In genomic region chr17:8685396-8685795, GRCh38 we compare ENCODE assay signal across 1 cellular context.
TF ChIP-seq lines count a peak whose summit lies in the region.

No MANE protein-coding gene starts in this region.

TF ChIP-seq in H1, 55 proteins besides CTCF, POLR2A, EP300 and RAD21:
- TF ChIP-seq SIRT6 (IDR thresholded peaks at IDR 0.05; ENCODE audit: low read length) (no peak), RNF2 (IDR thresholded peaks at IDR 0.05; ENCODE audit: borderline replicate concordance, low read depth, low read length, missing control alignments, poor library complexity, severe bottlenecking) (no peak), CBX8 (IDR thresholded peaks at IDR 0.05; ENCODE audit: borderline replicate concordance, low read depth, low read length) (no peak), NANOG (IDR thresholded peaks at IDR 0.05; ENCODE audit: insufficient read depth, low read depth, low read length, poor library complexity, severe bottlenecking) (no peak), ASH2L (IDR thresholded peaks at IDR 0.05; ENCODE audit: low read length) (no peak), RXRA (IDR thresholded peaks at IDR 0.05; ENCODE audit: insufficient read depth, low read depth, low read length) (no peak), SP1 (IDR thresholded peaks at IDR 0.05; ENCODE audit: low read depth, low read length) (no peak), NRF1 (IDR thresholded peaks at IDR 0.05; ENCODE audit: low read depth, low read length) (no peak), TCF12 (IDR thresholded peaks at IDR 0.05; ENCODE audit: low read depth, low read length) (no peak), SP4 (IDR thresholded peaks at IDR 0.05; ENCODE audit: low read length) (no peak), CHD1 (IDR thresholded peaks at IDR 0.05; ENCODE audit: low read depth, low read length) (no peak), SP2 (IDR thresholded peaks at IDR 0.05; ENCODE audit: low read length) (no peak), ZNF274 (IDR thresholded peaks at IDR 0.05; ENCODE audit: borderline replicate concordance, extremely low read depth, low read length) (no peak), SIN3A (conservative IDR thresholded peaks at IDR 0.05 in 1 of 2, IDR thresholded peaks at IDR 0.05 in 1 of 2; ENCODE audit: low read depth in 1 of 2, low read length in 2 of 2) (no peak), FOSL1 (IDR thresholded peaks at IDR 0.05; ENCODE audit: insufficient read depth, low read depth, low read length) (no peak), EZH2 (IDR thresholded peaks at IDR 0.05; ENCODE audit: low read depth, low read length, severe bottlenecking) (no peak), TAF1 (IDR thresholded peaks at IDR 0.05; ENCODE audit: low read depth, low read length) (no peak)
- TF ChIP-seq, protein P1, sequence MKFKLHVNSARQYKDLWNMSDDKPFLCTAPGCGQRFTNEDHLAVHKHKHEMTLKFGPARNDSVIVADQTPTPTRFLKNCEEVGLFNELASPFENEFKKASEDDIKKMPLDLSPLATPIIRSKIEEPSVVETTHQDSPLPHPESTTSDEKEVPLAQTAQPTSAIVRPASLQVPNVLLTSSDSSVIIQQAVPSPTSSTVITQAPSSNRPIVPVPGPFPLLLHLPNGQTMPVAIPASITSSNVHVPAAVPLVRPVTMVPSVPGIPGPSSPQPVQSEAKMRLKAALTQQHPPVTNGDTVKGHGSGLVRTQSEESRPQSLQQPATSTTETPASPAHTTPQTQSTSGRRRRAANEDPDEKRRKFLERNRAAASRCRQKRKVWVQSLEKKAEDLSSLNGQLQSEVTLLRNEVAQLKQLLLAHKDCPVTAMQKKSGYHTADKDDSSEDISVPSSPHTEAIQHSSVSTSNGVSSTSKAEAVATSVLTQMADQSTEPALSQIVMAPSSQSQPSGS (IDR thresholded peaks at IDR 0.05; ENCODE audit: low read length): no peak
